In the genomic region with DNA sequence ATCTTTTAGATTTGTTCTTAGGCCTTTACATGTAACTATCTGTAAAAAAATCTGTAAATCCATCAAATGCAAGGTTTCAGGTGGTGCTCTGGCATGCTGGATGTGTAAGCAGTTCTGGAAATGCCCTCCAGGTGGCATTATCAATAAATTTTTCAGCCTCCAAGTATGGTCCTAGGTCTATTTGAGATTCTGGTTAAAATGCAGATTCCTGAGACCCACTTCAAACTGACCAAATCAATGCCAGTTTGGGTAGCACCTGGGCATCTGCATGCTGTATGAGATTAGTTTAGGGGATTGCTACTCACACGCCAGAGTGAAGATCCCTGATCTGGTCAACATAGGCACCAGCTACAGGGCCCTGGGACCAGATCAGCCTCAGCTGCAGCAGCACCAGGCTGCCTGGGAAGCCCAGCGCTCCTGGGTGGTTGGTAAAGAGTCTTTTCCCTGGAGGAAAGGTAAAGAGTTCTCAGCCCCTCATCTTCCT, we compare ENCODE assay signal across 8 cellular contexts.
DNase-seq lines count a peak whose midpoint lies in the region; ATAC-seq, FAIRE-seq and TF ChIP-seq lines count a peak whose summit lies in the region.

No MANE protein-coding gene starts in this region.

- H2AFZ ChIP-seq in K562 (ENCODE audit: low read depth, low read length) = peak overlapping the region; percentile 74

- H3K79me2 ChIP-seq in K562 (ENCODE audit: control insufficient read depth, insufficient read depth, low read length) = no peaks in the 10 kb centered on the region

- no TSS peak for BruUV-seq in K562 (replicated peaks; lab: Mats Ljungman, UMichigan)

- H3K4me1 ChIP-seq in K562 (replicated peaks in 1 of 2; ENCODE audit: control insufficient read depth in 2 of 2, insufficient read depth in 2 of 2, low read length in 2 of 2) (peaks cover 0 to 18% of the 10 kb centered on the region in 2 experiments; a peak in 4 of 5 replicates), suprapubic skin (no peaks in the 10 kb centered on the region)
- H3K4me1 ChIP-seq in CD8-positive, alpha-beta memory T cell (ENCODE audit: insufficient read depth, low read length) = no peaks in the 10 kb centered on the region

- TF ChIP-seq EP300 in K562 (IDR thresholded peaks at IDR 0.05; ENCODE audit: low read length) (no peak), suprapubic skin (IDR thresholded peaks at IDR 0.05) (no peak)

- DNase-seq in DMS53 (lab: John Stamatoyannopoulos, UW) = peak; percentile 63
- DNase-seq in NCI-H446 (lab: John Stamatoyannopoulos, UW) = peak; percentile 2 to 39
- peak; percentile 27 to 43 (median 34) for DNase-seq in K562 (ENCODE audit: extremely low read depth in 1 of 4, low spot score in 3 of 4)
- DNase-seq in islet precursor cell = peak; percentile 60
- no peak for DNase-seq in suprapubic skin (ENCODE audit: low spot score in 2 of 2)
- no peak for DNase-seq in CD8-positive, alpha-beta memory T cell

- TF ChIP-seq POLR2A in K562 (conservative IDR thresholded peaks at IDR 0.05) (no peak), suprapubic skin (IDR thresholded peaks at IDR 0.05) (no peak)

- intact Hi-C loops in K562 (cut with micrococcal nuclease) = loop anchor here (5.0 kb wide), 2 partner anchors 116 to 509 kb away; a partner anchor contains a TSS

- H4K20me1 ChIP-seq in K562 (replicated peaks; ENCODE audit: control insufficient read depth, insufficient read depth, low read length) = no peaks in the 10 kb centered on the region

- FAIRE-seq in K562 (lab: Jason Lieb, UNC) = peak; percentile 26

- no peaks in the 10 kb centered on the region for H3K27me3 ChIP-seq in K562 (ENCODE audit: control insufficient read depth in 2 of 2, insufficient read depth in 2 of 2, low read length in 2 of 2)
- H3K27me3 ChIP-seq in suprapubic skin = no peaks in the 10 kb centered on the region
- H3K27me3 ChIP-seq in CD8-positive, alpha-beta memory T cell (ENCODE audit: insufficient read depth, low read length, poor library complexity, severe bottlenecking) = no peaks in the 10 kb centered on the region

- 0 out of 2 replicates have a peak overlapping the region, but pooled peaks have one; percentile 2 for H3K4me2 ChIP-seq in K562 (ENCODE audit: insufficient read depth, low read length)

- H3K9me1 ChIP-seq in K562 (ENCODE audit: control insufficient read depth, insufficient read depth, low read length) = no peaks in the 10 kb centered on the region

- WGBS in K562 (ENCODE audit: insufficient coverage, low coverage, missing lambda C conversion rate) = 19% methylated on average over 2 of the region's 2 CpGs
- WGBS in suprapubic skin = 95% methylated on average over 2 of the region's 2 CpGs

- H3K27me3 Mint-ChIP-seq in CD8-positive, alpha-beta memory T cell = peaks cover 2 to 21% of the 10 kb centered on the region in 2 donors

- H3K27ac ChIP-seq in K562 (ENCODE audit: extremely low read depth, low read depth, low read length) (no peak overlapping the region), suprapubic skin (no peak overlapping the region)
- H3K27ac ChIP-seq in CD8-positive, alpha-beta memory T cell (ENCODE audit: low read depth, low read length) = no peak overlapping the region

- H3K4me3 ChIP-seq in K562 (no peak overlapping the region), suprapubic skin (no peak overlapping the region)
- no peak overlapping the region for H3K4me3 ChIP-seq in CD8-positive, alpha-beta memory T cell (ENCODE audit: low read length)

- no peaks in the 10 kb centered on the region for H3K4me1 Mint-ChIP-seq in CD8-positive, alpha-beta memory T cell

- H3K9me3 ChIP-seq in K562 (replicated peaks; ENCODE audit: control insufficient read depth, insufficient read depth, low read depth, low read length) (no peaks in the 10 kb centered on the region), suprapubic skin (no peaks in the 10 kb centered on the region)
- H3K9me3 ChIP-seq in CD8-positive, alpha-beta memory T cell (ENCODE audit: low read length) = no peaks in the 10 kb centered on the region

- no peaks in the 10 kb centered on the region for H3K9me3 Mint-ChIP-seq in CD8-positive, alpha-beta memory T cell

- POLR2A ChIA-PET in K562 (lab: Yijun Ruan, JAX) = interaction anchor here (0.5 to 0.9 kb wide), 3 partner anchors 10 to 1956 kb away, joined by 3 read pairs; no protein-coding TSS in a partner anchor
- POLR2A ChIA-PET in CD8-positive, alpha-beta memory T cell (lab: Charles Lee) = no interaction called here

- CTCF ChIA-PET in K562 (lab: Yijun Ruan, JAX; ENCODE audit: low intra/inter-chr PET ratio) = interaction anchor here (0.6 kb wide), 1 partner anchor 509 kb away, joined by 5 read pairs; no protein-coding TSS in a partner anchor
- CTCF ChIA-PET in CD8-positive, alpha-beta memory T cell (lab: Charles Lee) = interaction anchor here (0.9 to 2.3 kb wide), 3 partner anchors 10 to 512 kb away, joined by 3 to 10 read pairs (median 4); no protein-coding TSS in a partner anchor

- peak overlapping the region in 1 of 2 experiments; percentile 68; a peak in 1 of 4 replicates for H3K9ac ChIP-seq in K562 (ENCODE audit: insufficient read depth in 1 of 2, low read depth in 2 of 2, low read length in 2 of 2)

- no peaks in the 10 kb centered on the region for H3K36me3 Mint-ChIP-seq in CD8-positive, alpha-beta memory T cell

- TF ChIP-seq RAD21 in K562 (CRISPR knock-in tag; conservative IDR thresholded peaks at IDR 0.05 in 1 of 2, IDR thresholded peaks at IDR 0.05 in 1 of 2) = peak; percentile 39 to 61

- H3K27ac Mint-ChIP-seq in CD8-positive, alpha-beta memory T cell = no peak overlapping the region

- peak; percentile 78 for ATAC-seq in GM19025 (IDR thresholded peaks at IDR 0.05; ENCODE audit: low read depth, unreplicated experiment)
- peak; percentile 79 for ATAC-seq in HG03097 (IDR thresholded peaks at IDR 0.05; ENCODE audit: low FRiP score, unreplicated experiment)
- ATAC-seq in K562 = peak; percentile 85

- TF ChIP-seq CTCF in K562 (IDR thresholded peaks at IDR 0.05 in 2 of 3, conservative IDR thresholded peaks at IDR 0.05 in 1 of 3; ENCODE audit: insufficient read depth in 2 of 3, low read depth in 1 of 3, low read length in 3 of 3) = peak; percentile 44 to 52 (median 48); a peak in 4 of 6 replicates
- TF ChIP-seq CTCF in suprapubic skin (IDR thresholded peaks at IDR 0.05) = peak; percentile 19 to 45

- in situ Hi-C loops in K562 (cut with MboI) = no loop called here

- H3K36me3 ChIP-seq in K562 (ENCODE audit: control insufficient read depth, insufficient read depth, low read length) (no peaks in the 10 kb centered on the region), suprapubic skin (no peaks in the 10 kb centered on the region)
- no peaks in the 10 kb centered on the region for H3K36me3 ChIP-seq in CD8-positive, alpha-beta memory T cell (ENCODE audit: insufficient read depth, low read length)

- no peak overlapping the region for H3K4me3 Mint-ChIP-seq in CD8-positive, alpha-beta memory T cell

TF ChIP-seq in K562, 482 proteins besides CTCF, POLR2A, EP300 and RAD21:
- TF ChIP-seq SMC3 (conservative IDR thresholded peaks at IDR 0.05; ENCODE audit: insufficient read depth, low read depth, low read length) (peak; percentile 34; the same call in 1 of the 2 replicates), CBFA2T3 (IDR thresholded peaks at IDR 0.05) (0 out of 2 replicates have a peak, but pooled peaks have one; percentile 12), ZNF584 (CRISPR knock-in tag; IDR thresholded peaks at IDR 0.05; ENCODE audit: low read depth) (no peak), RUNX1 (IDR thresholded peaks at IDR 0.05; ENCODE audit: low read depth) (no peak)

Comparison
In these comparisons a context has a peak if more than half of its experiments do, and no peak if none do; other contexts are left out.
1. DNase-seq: peak in DMS53 (single experiment), NCI-H446 (2 of 2), K562 (4 of 4) and islet precursor cell (single experiment); none in suprapubic skin (0 of 2) and CD8-positive, alpha-beta memory T cell (0 of 5).
2. Peak in every context shown above with its lines, with median percentiles within 50 percentile points of each other: ATAC-seq.